Comparison of ENCODE assay signal across 19 cellular contexts in genomic region chr3:112116777-112117186, GRCh38. TPM values are rescaled to one million over a fixed set of nuclear protein-coding genes. Genes with fewer than 3 reads are reported as not detected.
DNase-seq lines count a peak whose midpoint lies in the region; ATAC-seq and TF ChIP-seq lines count a peak whose summit lies in the region.
"Had no signal": no experiment of that assay in that cellular context is flagged by ENCODE, and none has a peak within 500 bp of the region (broad histone marks: within the 10 kb centered on the region; RNA-seq: fewer than 3 reads in every experiment).

No MANE protein-coding gene starts in this region.

- CTCF ChIA-PET in activated CD4-positive, alpha-beta memory T cell treated with anti-CD3 and anti-CD28 coated beads for 36 hours (lab: Charles Lee): interaction anchor here (1.0 to 1.1 kb wide), 2 partner anchors 176 to 414 kb away, joined by 3 to 4 read pairs; no protein-coding TSS in a partner anchor

- peak overlapping the region; percentile 83 for H3K4me2 ChIP-seq in BLaER1

- H3K36me3 ChIP-seq in BLaER1: no peaks in the 10 kb centered on the region

- no peak overlapping the region for H3K4me3 ChIP-seq in BLaER1
- H3K4me3 ChIP-seq: mucosa of descending colon had no signal

- peaks cover 3% of the 10 kb centered on the region for H3K36me3 Mint-ChIP-seq in central memory CD8-positive, alpha-beta T cell (ENCODE audit: insufficient read depth)
- H3K36me3 Mint-ChIP-seq in activated CD4-positive, alpha-beta memory T cell treated with anti-CD3 and anti-CD28 coated beads for 36 hours: no peaks in the 10 kb centered on the region

- intact Hi-C loops in activated CD4-positive, alpha-beta memory T cell treated with anti-CD3 and anti-CD28 coated beads for 36 hours (cut with micrococcal nuclease): no loop called here

- POLR2A ChIA-PET in activated CD4-positive, alpha-beta memory T cell treated with anti-CD3 and anti-CD28 coated beads for 36 hours (lab: Charles Lee): no interaction called here

- no peaks in the 10 kb centered on the region for H3K9me3 ChIP-seq in BLaER1
- H3K9me3 ChIP-seq: mucosa of descending colon had no signal

- no peak for DNase-seq in central memory CD8-positive, alpha-beta T cell (ENCODE audit: low spot score in 2 of 2)
- DNase-seq in lung microvascular endothelial cell (ENCODE audit: low read depth in 2 of 2) (peak; percentile 43 to 52), NCI-H2196 treated with DMSO at 0.1 percent for 48 hours (lab: John Stamatoyannopoulos, UW; ENCODE audit: unreplicated experiment) (no peak), NCI-H187 treated with DMSO at 0.1 percent for 48 hours (lab: John Stamatoyannopoulos, UW) (no peak)
- DNase-seq in activated CD4-positive, alpha-beta memory T cell treated with anti-CD3 and anti-CD28 coated beads for 36 hours: no peak
- DNase-seq: activated CD4-positive, alpha-beta T cell treated with anti-CD3 and anti-CD28 coated beads, Interleukin-2, amount 50 U/mL, for 48 hours; activated gamma-delta T cell; AML-193; effector CD8-positive, alpha-beta T cell; mucosa of descending colon; NCI-H446; posterior cingulate gyrus; T1000 had no signal

- peak overlapping the region; percentile 53 for H3K4me3 Mint-ChIP-seq in central memory CD8-positive, alpha-beta T cell
- no peak overlapping the region for H3K4me3 Mint-ChIP-seq in activated CD4-positive, alpha-beta memory T cell treated with anti-CD3 and anti-CD28 coated beads for 36 hours

- no peaks in the 10 kb centered on the region for H4K20me1 ChIP-seq in BLaER1

- ATAC-seq in GM18505 (IDR thresholded peaks at IDR 0.05; ENCODE audit: unreplicated experiment): no peak
- no peak for ATAC-seq in central memory CD8-positive, alpha-beta T cell (replicated peaks; ENCODE audit: extremely low read depth, poor library complexity, severe bottlenecking)
- ATAC-seq in activated CD4-positive, CD25-positive, alpha-beta regulatory T cell treated with anti-CD3 and anti-CD28 coated beads, Interleukin-2, amount 50 U/mL, for 24 hours: no peak
- ATAC-seq: mucosa of descending colon had no signal

- H3K27me3 Mint-ChIP-seq in central memory CD8-positive, alpha-beta T cell: no peaks in the 10 kb centered on the region
- H3K27me3 Mint-ChIP-seq in activated CD4-positive, alpha-beta memory T cell treated with anti-CD3 and anti-CD28 coated beads for 36 hours: no peaks in the 10 kb centered on the region

- no peaks in the 10 kb centered on the region for H3K27me3 ChIP-seq in BLaER1

- H3K27ac Mint-ChIP-seq in central memory CD8-positive, alpha-beta T cell (ENCODE audit: low read depth): peak overlapping the region; percentile 45
- no peak overlapping the region for H3K27ac Mint-ChIP-seq in activated CD4-positive, alpha-beta memory T cell treated with anti-CD3 and anti-CD28 coated beads for 36 hours

- peaks cover 16% of the 10 kb centered on the region for H3K4me1 Mint-ChIP-seq in central memory CD8-positive, alpha-beta T cell
- H3K4me1 Mint-ChIP-seq in activated CD4-positive, alpha-beta memory T cell treated with anti-CD3 and anti-CD28 coated beads for 36 hours (ENCODE audit: low read depth): peaks cover 30% of the 10 kb centered on the region

- no peak overlapping the region for H3K9ac ChIP-seq in BLaER1

- TF ChIP-seq POLR2A in GM18505 (IDR thresholded peaks at IDR 0.05; ENCODE audit: borderline replicate concordance, extremely low read depth, insufficient read depth, insufficient read length): peak; percentile 34

- no peaks in the 10 kb centered on the region for H3K9me3 Mint-ChIP-seq in central memory CD8-positive, alpha-beta T cell
- no peaks in the 10 kb centered on the region for H3K9me3 Mint-ChIP-seq in activated CD4-positive, alpha-beta memory T cell treated with anti-CD3 and anti-CD28 coated beads for 36 hours

- 0 out of 2 replicates have a peak overlapping the region, but pooled peaks have one; percentile 90 for H3K27ac ChIP-seq in BLaER1

- H3K4me1 ChIP-seq in BLaER1: peaks cover 100% of the 10 kb centered on the region

RNA-seq across cellular contexts. Expression of gene GCSAM, which starts 16.3 kb away (rescaled TPM):
- total RNA-seq in lung microvascular endothelial cell: not detected in 2 replicates
- total RNA-seq in activated CD4-positive, alpha-beta memory T cell treated with anti-CD3 and anti-CD28 coated beads for 36 hours: 10 to 100 TPM; 11.7 to 14.4 TPM
- total RNA-seq: fibroblast of villous mesenchyme, HT1080, RPMI7951 had no signal

RNA-seq across cellular contexts. Expression of gene C3orf52, which starts 30.6 kb away (rescaled TPM):
- 4.8 and 9.1 TPM in 2 replicates for total RNA-seq in lung microvascular endothelial cell
- total RNA-seq in activated CD4-positive, alpha-beta memory T cell treated with anti-CD3 and anti-CD28 coated beads for 36 hours: 1 to 10 TPM; 3.3 to 4.4 TPM

Comparison
In these comparisons a context has a peak if more than half of its experiments do, and no peak if none do; other contexts are left out.
1. DNase-seq: peak in lung microvascular endothelial cell (2 of 2); none in central memory CD8-positive, alpha-beta T cell (0 of 2), NCI-H2196 treated with DMSO at 0.1 percent for 48 hours (single experiment), activated CD4-positive, alpha-beta memory T cell treated with anti-CD3 and anti-CD28 coated beads for 36 hours (single experiment) and NCI-H187 treated with DMSO at 0.1 percent for 48 hours (single experiment).
2. RNA of gene GCSAM, which starts 16.3 kb away (total RNA-seq): 11.7 to 14.4 TPM in activated CD4-positive, alpha-beta memory T cell treated with anti-CD3 and anti-CD28 coated beads for 36 hours; not detected in lung microvascular endothelial cell; every median in the first group is over 10 times any median in the second.